17 cellular contexts compared by ENCODE assay signal in the genomic region with DNA sequence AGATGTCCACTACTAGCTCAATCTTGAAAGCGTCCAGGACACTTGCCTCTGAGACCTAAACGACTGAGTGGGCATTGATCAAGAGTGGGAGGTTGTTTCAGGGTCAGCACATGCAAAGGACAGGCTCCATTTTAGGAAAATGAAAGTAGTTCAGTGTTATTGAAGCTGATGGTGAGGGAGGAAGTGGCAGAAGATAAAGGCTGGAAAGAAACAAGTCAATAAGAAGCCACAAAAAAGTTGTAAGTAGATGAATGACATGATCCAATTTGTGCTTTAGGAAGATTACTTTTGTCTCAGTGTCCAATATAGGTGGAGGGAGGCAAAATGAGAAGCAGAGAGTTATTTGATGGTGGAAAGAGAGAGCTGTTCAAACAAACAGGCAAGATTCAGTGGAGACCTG. TPM values are rescaled to one million over a fixed set of nuclear protein-coding genes. Genes with fewer than 3 reads are reported as not detected.
DNase-seq lines count a peak whose midpoint lies in the region; ATAC-seq, FAIRE-seq and TF ChIP-seq lines count a peak whose summit lies in the region.
"Had no signal": no experiment of that assay in that cellular context is flagged by ENCODE, and none has a peak within 500 bp of the region (broad histone marks: within the 10 kb centered on the region; RNA-seq: fewer than 3 reads in every experiment).

No MANE protein-coding gene starts in this region.

- H3K27me3 Mint-ChIP-seq in T-helper 17 cell, result no peaks in the 10 kb centered on the region

- peak overlapping the region; percentile 43 for H3K4me3 Mint-ChIP-seq in T-helper 17 cell

- no peaks in the 10 kb centered on the region for H3K9me3 ChIP-seq in T-helper 17 cell (ENCODE audit: control insufficient read depth, low read length, poor library complexity, severe bottlenecking)
- H3K9me3 ChIP-seq: lower lobe of right lung, neutrophil, thoracic aorta had no signal

- ATAC-seq in GM21367 (IDR thresholded peaks at IDR 0.05; ENCODE audit: unreplicated experiment), result peak; percentile 45
- peak; percentile 50 for ATAC-seq in T-helper 17 cell
- ATAC-seq in left lobe of liver, result peak; percentile 61
- ATAC-seq: lower lobe of right lung had no signal

- no peak for DNase-seq in GM18507 (ENCODE audit: extremely low spot score, insufficient read length, low read depth)
- DNase-seq in T-helper 17 cell, result no peak
- DNase-seq in left lobe of liver (ENCODE audit: low spot score), result no peak
- no peak for DNase-seq in H54 (ENCODE audit: insufficient read length, low spot score)
- DNase-seq in stimulated activated CD4-positive, alpha-beta T cell treated with anti-CD3 and anti-CD28 coated beads, Interleukin-4, amount 100 ng/mL, for 4 hours, result no peak
- DNase-seq in COLO829 (ENCODE audit: low spot score), result no peak
- DNase-seq in inferior parietal cortex (ENCODE audit: extremely low spot score), result no peak
- DNase-seq: activated effector memory CD4-positive, alpha-beta T cell treated with anti-CD3 and anti-CD28 coated beads, Interleukin-2, amount 50 U/mL, for 16 hours; GF-D8; lower lobe of right lung; NCI-H1417 treated with DMSO at 0.1 percent for 48 hours; NCI-H524 had no signal

- H3K36me3 Mint-ChIP-seq in T-helper 17 cell (ENCODE audit: low read depth), result no peaks in the 10 kb centered on the region

- no peak for TF ChIP-seq POLR2A in H54 (IDR thresholded peaks at IDR 0.05; ENCODE audit: low read depth, low read length)

- peak overlapping the region; percentile 30 for H3K27ac Mint-ChIP-seq in T-helper 17 cell

- peak; percentile 55 for FAIRE-seq in GM18507 (lab: Jason Lieb, UNC)
- no peak for FAIRE-seq in H54 (lab: Jason Lieb, UNC)
- FAIRE-seq: TTC549 had no signal

- peaks cover 62% of the 10 kb centered on the region for H3K4me1 Mint-ChIP-seq in T-helper 17 cell

RNA-seq across cellular contexts. Expression of a gene that starts 22.0 kb away (rescaled TPM):
- total RNA-seq in T-helper 17 cell (10 to 100 TPM; 14.9 to 16.6 TPM), left lobe of liver (0.78 TPM)
- total RNA-seq: epithelial cell of proximal tubule had no signal

RNA-seq across cellular contexts. Expression of a gene that starts 33.9 kb away (rescaled TPM):
- total RNA-seq in T-helper 17 cell (10 to 100 TPM; 33.1 to 36.5 TPM), left lobe of liver (7.6 TPM)
